In genomic region chr10:22599048-22599561, GRCh38 we compare ENCODE assay signal across 9 cellular contexts.
DNase-seq lines count a peak whose midpoint lies in the region; ATAC-seq, FAIRE-seq and TF ChIP-seq lines count a peak whose summit lies in the region.
"Had no signal": no experiment of that assay in that cellular context is flagged by ENCODE, and none has a peak within 500 bp of the region (broad histone marks: within the 10 kb centered on the region; RNA-seq: fewer than 3 reads in every experiment).

No MANE protein-coding gene starts in this region.

- peaks cover 42% of the 10 kb centered on the region for H3K36me3 ChIP-seq in CD4-positive, CD25-positive, alpha-beta regulatory T cell (ENCODE audit: control insufficient read depth, insufficient read depth, low read length)
- no peaks in the 10 kb centered on the region for H3K36me3 ChIP-seq in kidney (ENCODE audit: control insufficient read depth in 1 of 2, insufficient read depth in 2 of 2, low read length in 2 of 2)
- no peaks in the 10 kb centered on the region for H3K36me3 ChIP-seq in left ventricle myocardium inferior

- H3K4me1 ChIP-seq in CD4-positive, CD25-positive, alpha-beta regulatory T cell (ENCODE audit: control insufficient read depth, insufficient read depth, low read length, poor library complexity, severe bottlenecking) = peaks cover 56% of the 10 kb centered on the region
- peaks cover 0 to 20% of the 10 kb centered on the region in 2 donors for H3K4me1 ChIP-seq in kidney (ENCODE audit: control insufficient read depth in 1 of 2, insufficient read depth in 1 of 2, low read depth in 1 of 2, low read length in 2 of 2)
- H3K4me1 ChIP-seq in left ventricle myocardium inferior = peaks cover 11% of the 10 kb centered on the region

- FAIRE-seq in kidney (lab: Jason Lieb, UNC) = peak; percentile 78

- peak; percentile 59 to 72 for ATAC-seq in CD4-positive, CD25-positive, alpha-beta regulatory T cell (ENCODE audit: low read depth in 2 of 2)
- ATAC-seq in HG02870 (IDR thresholded peaks at IDR 0.05; ENCODE audit: unreplicated experiment) = peak; percentile 29
- peak; percentile 37 for ATAC-seq in activated CD8-positive, alpha-beta T cell treated with anti-CD3 and anti-CD28 coated beads for 36 hours
- ATAC-seq in GM18909 (IDR thresholded peaks at IDR 0.05; ENCODE audit: poor library complexity, unreplicated experiment) = no peak

- POLR2A ChIA-PET in activated CD8-positive, alpha-beta T cell treated with anti-CD3 and anti-CD28 coated beads for 36 hours (lab: Charles Lee) = interaction anchor here (1.1 to 2.2 kb wide), 3 partner anchors 11 to 25 kb away, joined by 3 to 8 read pairs (median 4); no protein-coding TSS in a partner anchor

- H3K4me1 Mint-ChIP-seq in CD4-positive, CD25-positive, alpha-beta regulatory T cell = peaks cover 19 to 85% (median 73%) of the 10 kb centered on the region in 4 donors
- peaks cover 79% of the 10 kb centered on the region for H3K4me1 Mint-ChIP-seq in activated CD8-positive, alpha-beta T cell treated with anti-CD3 and anti-CD28 coated beads for 36 hours (ENCODE audit: low read depth)

- no peak for TF ChIP-seq CTCF in activated CD8-positive, alpha-beta T cell treated with anti-CD3 and anti-CD28 coated beads for 36 hours (IDR thresholded peaks at IDR 0.05)
- TF ChIP-seq CTCF in kidney (IDR thresholded peaks at IDR 0.05; ENCODE audit: borderline replicate concordance, extremely low read depth, insufficient read depth) (no peak), left ventricle myocardium inferior (IDR thresholded peaks at IDR 0.05; ENCODE audit: borderline replicate concordance) (no peak), GM13976 (IDR thresholded peaks at IDR 0.05; ENCODE audit: borderline replicate concordance, control extremely low read depth, extremely low read depth, insufficient read depth, missing control alignments) (no peak)

- DNase-seq in CD4-positive, CD25-positive, alpha-beta regulatory T cell = peak in 1 of 3 donors; percentile 26
- DNase-seq in activated CD8-positive, alpha-beta T cell treated with anti-CD3 and anti-CD28 coated beads for 36 hours = no peak
- DNase-seq in kidney (no peak), OCI-M2 (lab: John Stamatoyannopoulos, UW; ENCODE audit: unreplicated experiment) (no peak), left ventricle myocardium inferior (no peak), GM13976 (ENCODE audit: low spot score) (no peak)
- DNase-seq: NCI-H1436 treated with DMSO at 0.1 percent for 48 hours had no signal

- peak overlapping the region; percentile 28 to 86 (median 46) for H3K27ac Mint-ChIP-seq in CD4-positive, CD25-positive, alpha-beta regulatory T cell
- H3K27ac Mint-ChIP-seq in activated CD8-positive, alpha-beta T cell treated with anti-CD3 and anti-CD28 coated beads for 36 hours = peak overlapping the region; percentile 75

- intact Hi-C loops in activated CD8-positive, alpha-beta T cell treated with anti-CD3 and anti-CD28 coated beads for 36 hours (cut with micrococcal nuclease) = no loop called here
- intact Hi-C loops in kidney (cut with DNase I) = loop anchor here (10.0 kb wide), 1 partner anchor 106 kb away; no protein-coding TSS in a partner anchor
- intact Hi-C loops in left ventricle myocardium inferior (cut with micrococcal nuclease) = no loop called here

- in situ Hi-C loops in GM13976 (cut with MboI; ENCODE audit: low sequenced_read_pairs, unreplicated experiment) = no loop called here

- H3K36me3 Mint-ChIP-seq in CD4-positive, CD25-positive, alpha-beta regulatory T cell = peaks cover 43% of the 10 kb centered on the region
- H3K36me3 Mint-ChIP-seq in activated CD8-positive, alpha-beta T cell treated with anti-CD3 and anti-CD28 coated beads for 36 hours (ENCODE audit: low read depth) = peaks cover 44% of the 10 kb centered on the region

- H3K9me3 ChIP-seq in CD4-positive, CD25-positive, alpha-beta regulatory T cell (ENCODE audit: control insufficient read depth in 2 of 2, low read length in 2 of 2) = no peaks in the 10 kb centered on the region
- H3K9me3 ChIP-seq in kidney (ENCODE audit: control insufficient read depth in 1 of 2, low read length in 2 of 2) = no peaks in the 10 kb centered on the region
- H3K9me3 ChIP-seq in left ventricle myocardium inferior (replicated peaks) = no peaks in the 10 kb centered on the region

- CTCF ChIA-PET in activated CD8-positive, alpha-beta T cell treated with anti-CD3 and anti-CD28 coated beads for 36 hours (lab: Charles Lee) = interaction anchor here (1.0 to 4.8 kb wide), 5 partner anchors 12 to 390 kb away, joined by 3 to 24 read pairs (median 3); no protein-coding TSS in a partner anchor

- H3K27ac ChIP-seq in CD4-positive, CD25-positive, alpha-beta regulatory T cell (ENCODE audit: insufficient read depth, low read length, poor library complexity, severe bottlenecking) = no peak overlapping the region
- peak overlapping the region in 1 of 2 donors; percentile 63 for H3K27ac ChIP-seq in kidney (ENCODE audit: low read depth in 2 of 2, low read length in 2 of 2)
- no peak overlapping the region for H3K27ac ChIP-seq in left ventricle myocardium inferior (replicated peaks)

- H3K9ac ChIP-seq in kidney (ENCODE audit: low read length in 2 of 2) = no peak overlapping the region

- no peaks in the 10 kb centered on the region for H3K27me3 Mint-ChIP-seq in CD4-positive, CD25-positive, alpha-beta regulatory T cell
- H3K27me3 Mint-ChIP-seq in activated CD8-positive, alpha-beta T cell treated with anti-CD3 and anti-CD28 coated beads for 36 hours = no peaks in the 10 kb centered on the region

- peak overlapping the region in 2 of 4 donors; percentile 1 to 46 for H3K4me3 Mint-ChIP-seq in CD4-positive, CD25-positive, alpha-beta regulatory T cell
- H3K4me3 Mint-ChIP-seq in activated CD8-positive, alpha-beta T cell treated with anti-CD3 and anti-CD28 coated beads for 36 hours = no peak overlapping the region

- H3K9me3 Mint-ChIP-seq in CD4-positive, CD25-positive, alpha-beta regulatory T cell = no peaks in the 10 kb centered on the region
- H3K9me3 Mint-ChIP-seq in activated CD8-positive, alpha-beta T cell treated with anti-CD3 and anti-CD28 coated beads for 36 hours = no peaks in the 10 kb centered on the region

- no peaks in the 10 kb centered on the region for H3K27me3 ChIP-seq in CD4-positive, CD25-positive, alpha-beta regulatory T cell (ENCODE audit: control insufficient read depth, insufficient read depth, low read length)
- no peaks in the 10 kb centered on the region for H3K27me3 ChIP-seq in left ventricle myocardium inferior (ENCODE audit: low read depth)

- H3K4me3 ChIP-seq in CD4-positive, CD25-positive, alpha-beta regulatory T cell (ENCODE audit: low read depth, low read length) = no peak overlapping the region
- H3K4me3 ChIP-seq in kidney (ENCODE audit: low read length in 2 of 2) = no peak overlapping the region
- no peak overlapping the region for H3K4me3 ChIP-seq in left ventricle myocardium inferior
